ENCODE assay signal across 1 cellular context in genomic region chr6:28981833-28982475, GRCh38.
TF ChIP-seq lines count a peak whose summit lies in the region.

No MANE protein-coding gene starts in this region.

TF ChIP-seq in HepG2, 621 proteins besides CTCF, POLR2A, EP300 and RAD21 (continued from another document and continues in another):
- TF ChIP-seq THRA (CRISPR knock-in tag; IDR thresholded peaks at IDR 0.05; ENCODE audit: borderline replicate concordance) (peak; percentile 35; the same call in 1 of the 2 replicates), IKZF4 (CRISPR knock-in tag; IDR thresholded peaks at IDR 0.05; ENCODE audit: borderline replicate concordance, low read depth, not compliant biosample characterization) (no peak), U2AF2 (IDR thresholded peaks at IDR 0.05; ENCODE audit: low read depth, low read length) (no peak), MTERF4 (CRISPR knock-in tag; IDR thresholded peaks at IDR 0.05) (no peak), PHB2 (IDR thresholded peaks at IDR 0.05; ENCODE audit: partially characterized antibody) (no peak), HOXA5 (CRISPR knock-in tag; IDR thresholded peaks at IDR 0.05) (no peak), PTBP1 (IDR thresholded peaks at IDR 0.05; ENCODE audit: low read depth, low read length, poor library complexity, severe bottlenecking) (no peak), DNMT1 (CRISPR knock-in tag; IDR thresholded peaks at IDR 0.05) (no peak), ELF3 (CRISPR knock-in tag; IDR thresholded peaks at IDR 0.05) (peak; percentile 70), MTA3 (CRISPR knock-in tag; IDR thresholded peaks at IDR 0.05) (no peak), PAWR (CRISPR knock-in tag; IDR thresholded peaks at IDR 0.05; ENCODE audit: borderline replicate concordance) (no peak), ZNF800 (CRISPR knock-in tag; IDR thresholded peaks at IDR 0.05) (no peak), EHMT2 (IDR thresholded peaks at IDR 0.05; ENCODE audit: borderline replicate concordance, low read depth, low read length) (no peak), NR2F2 (IDR thresholded peaks at IDR 0.05; ENCODE audit: borderline replicate concordance, low read depth) (peak; percentile 66; the same call in 1 of the 2 replicates), ZNF580 (CRISPR knock-in tag; IDR thresholded peaks at IDR 0.05; ENCODE audit: borderline replicate concordance, low read depth) (peak; percentile 22; the same call in 1 of the 2 replicates), HBP1 (CRISPR knock-in tag; IDR thresholded peaks at IDR 0.05; ENCODE audit: low read depth) (no peak; the same call in 1 of the 2 replicates), NFE2 (CRISPR knock-in tag; IDR thresholded peaks at IDR 0.05) (0 out of 2 replicates have a peak, but pooled peaks have one; percentile 77), GABPA (IDR thresholded peaks at IDR 0.05; ENCODE audit: low read depth, low read length) (no peak), GABPA (CRISPR knock-in tag; IDR thresholded peaks at IDR 0.05; ENCODE audit: low read depth) (peak; percentile 28; the same call in 1 of the 2 replicates), MTA1 (CRISPR knock-in tag; IDR thresholded peaks at IDR 0.05; ENCODE audit: borderline replicate concordance) (no peak), ZFP82 (CRISPR knock-in tag; IDR thresholded peaks at IDR 0.05; ENCODE audit: borderline replicate concordance) (no peak), ZNF20 (CRISPR knock-in tag; IDR thresholded peaks at IDR 0.05) (0 out of 2 replicates have a peak, but pooled peaks have one; percentile 9), CREM (IDR thresholded peaks at IDR 0.05) (no peak; the same call in 1 of the 2 replicates), CREM (CRISPR knock-in tag; IDR thresholded peaks at IDR 0.05) (no peak), ELF1 (CRISPR knock-in tag; IDR thresholded peaks at IDR 0.05) (peak; percentile 26), AHR (CRISPR knock-in tag; IDR thresholded peaks at IDR 0.05) (peak; percentile 77; the same call in 1 of the 2 replicates), ZNF143 (CRISPR knock-in tag; IDR thresholded peaks at IDR 0.05) (no peak), ZGPAT (CRISPR knock-in tag; IDR thresholded peaks at IDR 0.05) (peak; percentile 93), ZBTB26 (CRISPR knock-in tag; IDR thresholded peaks at IDR 0.05; ENCODE audit: borderline replicate concordance) (peak; percentile 62; the same call in 1 of the 2 replicates), TEAD3 (CRISPR knock-in tag; optimal IDR thresholded peaks at IDR 0.05; ENCODE audit: borderline replicate concordance) (peak; percentile 32), CREB3 (CRISPR knock-in tag; IDR thresholded peaks at IDR 0.05) (no peak), ZSCAN22 (CRISPR knock-in tag; IDR thresholded peaks at IDR 0.05) (0 out of 2 replicates have a peak, but pooled peaks have one; percentile 39), ZNF616 (CRISPR knock-in tag; IDR thresholded peaks at IDR 0.05; ENCODE audit: low read depth) (no peak), ZNF552 (CRISPR knock-in tag; IDR thresholded peaks at IDR 0.05; ENCODE audit: borderline replicate concordance) (no peak), GATAD2A (CRISPR knock-in tag; IDR thresholded peaks at IDR 0.05) (peak; percentile 76), TCF7 (IDR thresholded peaks at IDR 0.05; ENCODE audit: low read depth) (no peak), ZNF773 (CRISPR knock-in tag; IDR thresholded peaks at IDR 0.05; ENCODE audit: borderline replicate concordance) (no peak), HINFP (CRISPR knock-in tag; IDR thresholded peaks at IDR 0.05; ENCODE audit: low read depth) (no peak), STAT6 (CRISPR knock-in tag; IDR thresholded peaks at IDR 0.05; ENCODE audit: borderline replicate concordance) (peak; percentile 94; the same call in 1 of the 2 replicates), JDP2 (CRISPR knock-in tag; IDR thresholded peaks at IDR 0.05; ENCODE audit: borderline replicate concordance) (no peak), ZNF33A (CRISPR knock-in tag; IDR thresholded peaks at IDR 0.05; ENCODE audit: borderline replicate concordance) (no peak), HMGXB4 (CRISPR knock-in tag; IDR thresholded peaks at IDR 0.05; ENCODE audit: borderline replicate concordance in 1 of 2, low read depth in 1 of 2) (peak; percentile 100), ZFP90 (CRISPR knock-in tag; IDR thresholded peaks at IDR 0.05; ENCODE audit: borderline replicate concordance) (no peak; the same call in 1 of the 2 replicates), FOXK1 (CRISPR knock-in tag; IDR thresholded peaks at IDR 0.05; ENCODE audit: borderline replicate concordance, low read depth) (peak; percentile 43; the same call in 1 of the 2 replicates), CERS6 (CRISPR knock-in tag; IDR thresholded peaks at IDR 0.05) (0 out of 2 replicates have a peak, but pooled peaks have one; percentile 42)
